1 cellular context compared by ENCODE assay signal in the genomic region with DNA sequence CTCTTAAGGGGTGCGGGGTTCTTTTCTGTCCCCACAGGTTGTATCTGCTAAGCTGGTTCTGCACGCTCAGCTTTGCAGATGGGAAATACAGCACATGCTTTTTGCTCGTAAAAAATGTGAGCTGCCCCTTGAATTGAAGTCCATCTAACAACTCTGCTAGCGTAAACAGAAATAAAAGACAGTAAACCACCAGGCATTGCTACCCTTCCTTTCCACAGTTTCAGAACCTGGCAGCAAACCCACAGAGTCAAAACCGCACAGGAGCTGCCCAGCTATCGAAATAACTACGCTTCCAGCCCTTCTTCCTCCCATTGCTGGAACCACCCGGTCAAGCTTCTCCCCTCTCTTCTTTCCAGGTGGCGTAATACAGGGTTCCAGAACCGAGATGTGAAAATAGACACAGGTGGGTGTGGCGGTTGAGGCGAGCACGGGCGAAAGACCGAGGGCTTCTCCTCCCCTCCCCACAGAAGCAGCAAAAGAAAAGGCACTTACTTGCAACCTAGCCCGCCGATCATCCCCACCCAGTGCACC.
TF ChIP-seq lines count a peak whose summit lies in the region.

No MANE protein-coding gene starts in this region.

TF ChIP-seq in HepG2, 621 proteins besides CTCF, POLR2A, EP300 and RAD21 (continued from another document and continues in another):
- TF ChIP-seq, protein P1, sequence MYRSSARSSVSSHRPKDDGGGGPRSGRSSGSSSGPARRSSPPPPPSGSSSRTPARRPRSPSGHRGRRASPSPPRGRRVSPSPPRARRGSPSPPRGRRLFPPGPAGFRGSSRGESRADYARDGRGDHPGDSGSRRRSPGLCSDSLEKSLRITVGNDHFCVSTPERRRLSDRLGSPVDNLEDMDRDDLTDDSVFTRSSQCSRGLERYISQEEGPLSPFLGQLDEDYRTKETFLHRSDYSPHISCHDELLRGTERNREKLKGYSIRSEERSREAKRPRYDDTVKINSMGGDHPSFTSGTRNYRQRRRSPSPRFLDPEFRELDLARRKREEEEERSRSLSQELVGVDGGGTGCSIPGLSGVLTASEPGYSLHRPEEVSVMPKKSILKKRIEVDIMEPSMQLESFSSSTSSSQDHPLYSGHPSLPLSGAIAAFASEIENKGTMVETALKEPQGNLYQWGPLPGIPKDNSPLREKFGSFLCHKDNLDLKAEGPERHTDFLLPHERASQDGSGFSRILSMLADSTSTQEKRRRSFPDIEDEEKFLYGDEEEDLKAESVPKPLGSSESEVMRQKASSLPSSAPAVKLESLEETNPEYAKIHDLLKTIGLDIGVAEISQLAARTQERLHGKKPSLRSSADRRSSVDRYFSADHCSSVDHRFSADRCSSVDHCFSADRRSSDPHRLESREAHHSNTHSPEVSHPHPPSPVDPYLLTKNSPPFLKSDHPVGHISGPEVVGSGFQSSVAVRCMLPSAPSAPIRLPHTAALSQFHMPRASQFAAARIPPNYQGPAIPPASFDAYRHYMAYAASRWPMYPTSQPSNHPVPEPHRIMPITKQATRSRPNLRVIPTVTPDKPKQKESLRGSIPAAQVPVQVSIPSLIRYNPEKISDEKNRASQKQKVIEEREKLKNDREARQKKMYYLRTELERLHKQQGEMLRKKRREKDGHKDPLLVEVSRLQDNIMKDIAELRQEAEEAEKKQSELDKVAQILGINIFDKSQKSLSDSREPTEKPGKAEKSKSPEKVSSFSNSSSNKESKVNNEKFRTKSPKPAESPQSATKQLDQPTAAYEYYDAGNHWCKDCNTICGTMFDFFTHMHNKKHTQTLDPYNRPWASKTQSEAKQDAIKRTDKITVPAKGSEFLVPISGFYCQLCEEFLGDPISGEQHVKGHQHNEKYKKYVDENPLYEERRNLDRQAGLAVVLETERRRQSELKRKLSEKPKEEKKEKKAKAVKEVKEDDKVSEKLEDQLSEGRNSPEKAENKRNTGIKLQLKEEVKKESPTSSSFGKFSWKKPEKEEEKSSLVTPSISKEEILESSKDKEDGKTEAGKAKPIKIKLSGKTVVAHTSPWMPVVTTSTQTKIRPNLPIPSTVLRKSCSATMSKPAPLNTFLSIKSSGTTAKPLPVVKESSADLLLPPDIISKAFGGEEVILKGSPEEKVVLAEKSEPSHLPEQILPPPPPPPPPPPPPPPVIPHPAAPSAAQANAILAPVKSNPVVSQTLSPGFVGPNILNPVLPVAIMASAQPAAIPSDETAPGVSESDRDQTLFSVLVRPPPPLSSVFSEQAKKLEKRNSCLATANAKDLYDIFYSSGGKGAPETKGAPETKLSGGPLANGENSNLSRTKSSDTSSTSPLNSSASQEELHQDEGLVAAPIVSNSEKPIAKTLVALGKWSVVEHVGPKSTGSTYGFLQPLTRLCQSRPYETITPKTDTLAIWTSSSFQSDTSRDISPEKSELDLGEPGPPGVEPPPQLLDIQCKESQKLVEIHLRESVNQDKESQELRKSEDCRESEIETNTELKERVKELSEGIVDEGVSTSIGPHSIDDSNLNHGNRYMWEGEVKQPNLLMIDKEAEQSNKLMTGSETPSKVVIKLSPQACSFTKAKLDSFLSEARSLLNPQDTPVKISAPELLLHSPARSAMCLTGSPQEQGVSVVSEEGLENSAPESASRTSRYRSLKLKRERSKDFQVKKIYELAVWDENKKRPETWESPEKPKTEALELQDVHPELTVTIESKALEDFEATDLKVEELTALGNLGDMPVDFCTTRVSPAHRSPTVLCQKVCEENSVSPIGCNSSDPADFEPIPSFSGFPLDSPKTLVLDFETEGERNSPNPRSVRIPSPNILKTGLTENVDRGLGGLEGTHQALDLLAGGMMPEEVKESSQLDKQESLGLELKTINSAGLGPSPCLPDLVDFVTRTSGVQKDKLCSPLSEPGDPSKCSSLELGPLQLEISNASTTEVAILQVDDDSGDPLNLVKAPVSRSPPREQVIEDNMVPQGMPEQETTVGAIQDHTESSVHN (CRISPR knock-in tag; IDR thresholded peaks at IDR 0.05), result peak; percentile 65; the same call in 1 of the 2 replicates
- TF ChIP-seq MED1 (CRISPR knock-in tag; IDR thresholded peaks at IDR 0.05) (peak; percentile 6; the same call in 1 of the 2 replicates), ZNF569 (CRISPR knock-in tag; IDR thresholded peaks at IDR 0.05; ENCODE audit: borderline replicate concordance) (peak; percentile 90; the same call in 1 of the 2 replicates), CENPX (CRISPR knock-in tag; IDR thresholded peaks at IDR 0.05) (no peak), ZNF205 (CRISPR knock-in tag; IDR thresholded peaks at IDR 0.05) (no peak), ESRRA (CRISPR knock-in tag; IDR thresholded peaks at IDR 0.05; ENCODE audit: low read depth) (peak; percentile 22; the same call in 1 of the 2 replicates), ZNF557 (CRISPR knock-in tag; IDR thresholded peaks at IDR 0.05) (peak; percentile 32; the same call in 1 of the 2 replicates), ZBTB4 (CRISPR knock-in tag; IDR thresholded peaks at IDR 0.05; ENCODE audit: borderline replicate concordance) (peak; percentile 69; the same call in 1 of the 2 replicates), XBP1 (CRISPR knock-in tag; IDR thresholded peaks at IDR 0.05) (no peak), MEF2D (CRISPR knock-in tag; IDR thresholded peaks at IDR 0.05) (peak; percentile 43), JARID2 (CRISPR knock-in tag; IDR thresholded peaks at IDR 0.05; ENCODE audit: insufficient replicate concordance) (no peak), KLF6 (CRISPR knock-in tag; IDR thresholded peaks at IDR 0.05) (no peak), SIN3A (IDR thresholded peaks at IDR 0.05; ENCODE audit: borderline replicate concordance, low read depth, low read length) (0 out of 2 replicates have a peak, but pooled peaks have one; percentile 54), ZIK1 (CRISPR knock-in tag; IDR thresholded peaks at IDR 0.05; ENCODE audit: borderline replicate concordance, low read depth) (peak; percentile 16; the same call in 1 of the 2 replicates), ZFP82 (CRISPR knock-in tag; IDR thresholded peaks at IDR 0.05; ENCODE audit: borderline replicate concordance) (peak; percentile 81; the same call in 1 of the 2 replicates)
- TF ChIP-seq, protein P2, sequence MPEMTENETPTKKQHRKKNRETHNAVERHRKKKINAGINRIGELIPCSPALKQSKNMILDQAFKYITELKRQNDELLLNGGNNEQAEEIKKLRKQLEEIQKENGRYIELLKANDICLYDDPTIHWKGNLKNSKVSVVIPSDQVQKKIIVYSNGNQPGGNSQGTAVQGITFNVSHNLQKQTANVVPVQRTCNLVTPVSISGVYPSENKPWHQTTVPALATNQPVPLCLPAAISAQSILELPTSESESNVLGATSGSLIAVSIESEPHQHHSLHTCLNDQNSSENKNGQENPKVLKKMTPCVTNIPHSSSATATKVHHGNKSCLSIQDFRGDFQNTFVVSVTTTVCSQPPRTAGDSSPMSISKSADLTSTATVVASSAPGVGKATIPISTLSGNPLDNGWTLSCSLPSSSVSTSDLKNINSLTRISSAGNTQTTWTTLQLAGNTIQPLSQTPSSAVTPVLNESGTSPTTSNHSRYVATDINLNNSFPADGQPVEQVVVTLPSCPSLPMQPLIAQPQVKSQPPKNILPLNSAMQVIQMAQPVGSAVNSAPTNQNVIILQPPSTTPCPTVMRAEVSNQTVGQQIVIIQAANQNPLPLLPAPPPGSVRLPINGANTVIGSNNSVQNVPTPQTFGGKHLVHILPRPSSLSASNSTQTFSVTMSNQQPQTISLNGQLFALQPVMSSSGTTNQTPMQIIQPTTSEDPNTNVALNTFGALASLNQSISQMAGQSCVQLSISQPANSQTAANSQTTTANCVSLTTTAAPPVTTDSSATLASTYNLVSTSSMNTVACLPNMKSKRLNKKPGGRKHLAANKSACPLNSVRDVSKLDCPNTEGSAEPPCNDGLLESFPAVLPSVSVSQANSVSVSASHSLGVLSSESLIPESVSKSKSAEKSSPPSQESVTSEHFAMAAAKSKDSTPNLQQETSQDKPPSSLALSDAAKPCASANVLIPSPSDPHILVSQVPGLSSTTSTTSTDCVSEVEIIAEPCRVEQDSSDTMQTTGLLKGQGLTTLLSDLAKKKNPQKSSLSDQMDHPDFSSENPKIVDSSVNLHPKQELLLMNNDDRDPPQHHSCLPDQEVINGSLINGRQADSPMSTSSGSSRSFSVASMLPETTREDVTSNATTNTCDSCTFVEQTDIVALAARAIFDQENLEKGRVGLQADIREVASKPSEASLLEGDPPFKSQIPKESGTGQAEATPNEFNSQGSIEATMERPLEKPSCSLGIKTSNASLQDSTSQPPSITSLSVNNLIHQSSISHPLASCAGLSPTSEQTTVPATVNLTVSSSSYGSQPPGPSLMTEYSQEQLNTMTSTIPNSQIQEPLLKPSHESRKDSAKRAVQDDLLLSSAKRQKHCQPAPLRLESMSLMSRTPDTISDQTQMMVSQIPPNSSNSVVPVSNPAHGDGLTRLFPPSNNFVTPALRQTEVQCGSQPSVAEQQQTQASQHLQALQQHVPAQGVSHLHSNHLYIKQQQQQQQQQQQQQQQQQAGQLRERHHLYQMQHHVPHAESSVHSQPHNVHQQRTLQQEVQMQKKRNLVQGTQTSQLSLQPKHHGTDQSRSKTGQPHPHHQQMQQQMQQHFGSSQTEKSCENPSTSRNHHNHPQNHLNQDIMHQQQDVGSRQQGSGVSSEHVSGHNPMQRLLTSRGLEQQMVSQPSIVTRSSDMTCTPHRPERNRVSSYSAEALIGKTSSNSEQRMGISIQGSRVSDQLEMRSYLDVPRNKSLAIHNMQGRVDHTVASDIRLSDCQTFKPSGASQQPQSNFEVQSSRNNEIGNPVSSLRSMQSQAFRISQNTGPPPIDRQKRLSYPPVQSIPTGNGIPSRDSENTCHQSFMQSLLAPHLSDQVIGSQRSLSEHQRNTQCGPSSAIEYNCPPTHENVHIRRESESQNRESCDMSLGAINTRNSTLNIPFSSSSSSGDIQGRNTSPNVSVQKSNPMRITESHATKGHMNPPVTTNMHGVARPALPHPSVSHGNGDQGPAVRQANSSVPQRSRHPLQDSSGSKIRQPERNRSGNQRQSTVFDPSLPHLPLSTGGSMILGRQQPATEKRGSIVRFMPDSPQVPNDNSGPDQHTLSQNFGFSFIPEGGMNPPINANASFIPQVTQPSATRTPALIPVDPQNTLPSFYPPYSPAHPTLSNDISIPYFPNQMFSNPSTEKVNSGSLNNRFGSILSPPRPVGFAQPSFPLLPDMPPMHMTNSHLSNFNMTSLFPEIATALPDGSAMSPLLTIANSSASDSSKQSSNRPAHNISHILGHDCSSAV (CRISPR knock-in tag; IDR thresholded peaks at IDR 0.05; ENCODE audit: borderline replicate concordance), result 0 out of 2 replicates have a peak, but pooled peaks have one; percentile 57
- TF ChIP-seq, protein P3, sequence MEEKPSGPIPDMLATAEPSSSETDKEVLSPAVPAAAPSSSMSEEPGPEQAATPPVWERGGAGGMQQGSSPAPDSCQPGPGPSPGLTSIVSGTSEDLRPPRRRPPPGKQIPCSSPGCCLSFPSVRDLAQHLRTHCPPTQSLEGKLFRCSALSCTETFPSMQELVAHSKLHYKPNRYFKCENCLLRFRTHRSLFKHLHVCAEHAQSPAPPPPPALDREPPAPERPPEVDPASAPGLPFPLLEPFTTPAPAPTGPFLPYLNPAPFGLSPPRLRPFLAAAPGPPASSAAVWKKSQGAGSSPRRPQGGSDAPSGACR (CRISPR knock-in tag; IDR thresholded peaks at IDR 0.05), result 0 out of 2 replicates have a peak, but pooled peaks have one; percentile 41
- TF ChIP-seq, protein P4, sequence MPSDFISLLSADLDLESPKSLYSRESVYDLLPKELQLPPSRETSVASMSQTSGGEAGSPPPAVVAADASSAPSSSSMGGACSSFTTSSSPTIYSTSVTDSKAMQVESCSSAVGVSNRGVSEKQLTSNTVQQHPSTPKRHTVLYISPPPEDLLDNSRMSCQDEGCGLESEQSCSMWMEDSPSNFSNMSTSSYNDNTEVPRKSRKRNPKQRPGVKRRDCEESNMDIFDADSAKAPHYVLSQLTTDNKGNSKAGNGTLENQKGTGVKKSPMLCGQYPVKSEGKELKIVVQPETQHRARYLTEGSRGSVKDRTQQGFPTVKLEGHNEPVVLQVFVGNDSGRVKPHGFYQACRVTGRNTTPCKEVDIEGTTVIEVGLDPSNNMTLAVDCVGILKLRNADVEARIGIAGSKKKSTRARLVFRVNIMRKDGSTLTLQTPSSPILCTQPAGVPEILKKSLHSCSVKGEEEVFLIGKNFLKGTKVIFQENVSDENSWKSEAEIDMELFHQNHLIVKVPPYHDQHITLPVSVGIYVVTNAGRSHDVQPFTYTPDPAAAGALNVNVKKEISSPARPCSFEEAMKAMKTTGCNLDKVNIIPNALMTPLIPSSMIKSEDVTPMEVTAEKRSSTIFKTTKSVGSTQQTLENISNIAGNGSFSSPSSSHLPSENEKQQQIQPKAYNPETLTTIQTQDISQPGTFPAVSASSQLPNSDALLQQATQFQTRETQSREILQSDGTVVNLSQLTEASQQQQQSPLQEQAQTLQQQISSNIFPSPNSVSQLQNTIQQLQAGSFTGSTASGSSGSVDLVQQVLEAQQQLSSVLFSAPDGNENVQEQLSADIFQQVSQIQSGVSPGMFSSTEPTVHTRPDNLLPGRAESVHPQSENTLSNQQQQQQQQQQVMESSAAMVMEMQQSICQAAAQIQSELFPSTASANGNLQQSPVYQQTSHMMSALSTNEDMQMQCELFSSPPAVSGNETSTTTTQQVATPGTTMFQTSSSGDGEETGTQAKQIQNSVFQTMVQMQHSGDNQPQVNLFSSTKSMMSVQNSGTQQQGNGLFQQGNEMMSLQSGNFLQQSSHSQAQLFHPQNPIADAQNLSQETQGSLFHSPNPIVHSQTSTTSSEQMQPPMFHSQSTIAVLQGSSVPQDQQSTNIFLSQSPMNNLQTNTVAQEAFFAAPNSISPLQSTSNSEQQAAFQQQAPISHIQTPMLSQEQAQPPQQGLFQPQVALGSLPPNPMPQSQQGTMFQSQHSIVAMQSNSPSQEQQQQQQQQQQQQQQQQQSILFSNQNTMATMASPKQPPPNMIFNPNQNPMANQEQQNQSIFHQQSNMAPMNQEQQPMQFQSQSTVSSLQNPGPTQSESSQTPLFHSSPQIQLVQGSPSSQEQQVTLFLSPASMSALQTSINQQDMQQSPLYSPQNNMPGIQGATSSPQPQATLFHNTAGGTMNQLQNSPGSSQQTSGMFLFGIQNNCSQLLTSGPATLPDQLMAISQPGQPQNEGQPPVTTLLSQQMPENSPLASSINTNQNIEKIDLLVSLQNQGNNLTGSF (CRISPR knock-in tag; IDR thresholded peaks at IDR 0.05), result 0 out of 2 replicates have a peak, but pooled peaks have one; percentile 50
